In the genomic region with DNA sequence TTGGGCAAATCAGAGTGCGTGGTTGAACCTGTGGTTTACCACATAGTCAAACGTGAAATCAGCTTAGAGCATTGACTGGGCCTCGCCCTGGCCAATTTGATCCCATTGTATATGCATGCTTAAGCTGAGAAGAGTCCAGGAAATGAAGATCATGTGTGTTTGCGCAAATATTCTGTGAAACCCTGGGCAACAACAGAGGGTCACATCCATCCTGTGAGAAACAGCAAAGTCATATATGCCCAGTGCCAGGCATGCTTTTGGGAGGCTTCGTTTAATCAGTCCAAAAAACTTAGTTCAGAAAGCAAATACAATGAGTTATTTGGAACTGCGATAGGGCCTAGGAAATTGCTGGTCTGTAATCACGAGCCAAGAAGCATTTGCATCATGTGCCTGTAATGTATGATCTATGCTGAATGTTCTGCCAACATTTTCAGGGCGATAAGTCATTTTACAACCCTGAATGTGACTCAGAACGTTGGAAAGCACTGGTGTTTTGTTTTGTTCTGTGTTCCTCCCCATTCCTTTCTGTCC, we compare ENCODE assay signal across 11 cellular contexts.
DNase-seq lines count a peak whose midpoint lies in the region; ATAC-seq and TF ChIP-seq lines count a peak whose summit lies in the region.
"Had no signal": no experiment of that assay in that cellular context is flagged by ENCODE, and none has a peak within 500 bp of the region (broad histone marks: within the 10 kb centered on the region; RNA-seq: fewer than 3 reads in every experiment).

No MANE protein-coding gene starts in this region.

- H3K4me3 Mint-ChIP-seq in effector memory CD8-positive, alpha-beta T cell, result no peak overlapping the region

- intact Hi-C loops in right lobe of liver (cut with DNase I) (no loop called here), vagina (cut with DNase I) (no loop called here), thyroid gland (cut with DNase I) (no loop called here)

- DNase-seq in right lobe of liver, result no peak
- peak; percentile 34 for DNase-seq in epithelial cell of esophagus (ENCODE audit: low read depth)
- peak; percentile 10 for DNase-seq in mucosa of gallbladder (ENCODE audit: low spot score)
- peak in 1 of 2 donors; percentile 91 for DNase-seq in vagina (ENCODE audit: extremely low spot score in 2 of 2)
- DNase-seq in thyroid gland, result no peak
- DNase-seq in effector memory CD8-positive, alpha-beta T cell, result no peak
- DNase-seq: activated CD4-positive, CD25-positive, alpha-beta regulatory T cell treated with anti-CD3 and anti-CD28 coated beads, Interleukin-2, amount 50 U/mL, for 72 hours; activated gamma-delta T cell; NCI-H2081 had no signal

- H3K9ac ChIP-seq in liver (ENCODE audit: low read depth in 1 of 2, low read length in 2 of 2), result no peak overlapping the region

- H3K36me3 Mint-ChIP-seq in effector memory CD8-positive, alpha-beta T cell (ENCODE audit: insufficient read depth), result peaks cover 3% of the 10 kb centered on the region

- H3K4me1 ChIP-seq in liver (ENCODE audit: control insufficient read depth in 4 of 4, insufficient read depth in 4 of 4, low read length in 3 of 4) (no peaks in the 10 kb centered on the region), right lobe of liver (no peaks in the 10 kb centered on the region), vagina (no peaks in the 10 kb centered on the region), thyroid gland (no peaks in the 10 kb centered on the region)

- TF ChIP-seq CTCF in liver (IDR thresholded peaks at IDR 0.05; ENCODE audit: low read depth, low read length, missing input control) (no peak), right lobe of liver (IDR thresholded peaks at IDR 0.05) (no peak), epithelial cell of esophagus (IDR thresholded peaks at IDR 0.05; ENCODE audit: insufficient read depth, low read depth, low read length, missing control alignments) (no peak), vagina (IDR thresholded peaks at IDR 0.05) (no peak), thyroid gland (IDR thresholded peaks at IDR 0.05) (no peak)

- no peaks in the 10 kb centered on the region for H3K36me3 ChIP-seq in liver (ENCODE audit: control insufficient read depth in 4 of 4, insufficient read depth in 3 of 4, low read depth in 1 of 4, low read length in 3 of 4)
- H3K36me3 ChIP-seq in right lobe of liver, result no peaks in the 10 kb centered on the region
- no peaks in the 10 kb centered on the region for H3K36me3 ChIP-seq in vagina
- H3K36me3 ChIP-seq in thyroid gland, result no peaks in the 10 kb centered on the region

- no peaks in the 10 kb centered on the region for H3K4me1 Mint-ChIP-seq in effector memory CD8-positive, alpha-beta T cell (ENCODE audit: low read depth in 2 of 2)

- H3K9me3 ChIP-seq in liver (ENCODE audit: control insufficient read depth in 4 of 4, low read length in 3 of 4), result no peaks in the 10 kb centered on the region
- H3K9me3 ChIP-seq in right lobe of liver, result no peaks in the 10 kb centered on the region
- H3K9me3 ChIP-seq in vagina, result no peaks in the 10 kb centered on the region
- no peaks in the 10 kb centered on the region for H3K9me3 ChIP-seq in thyroid gland

- ATAC-seq in right lobe of liver (no peak), GM19035 (IDR thresholded peaks at IDR 0.05; ENCODE audit: unreplicated experiment) (no peak)
- ATAC-seq in effector memory CD8-positive, alpha-beta T cell (replicated peaks), result no peak

- H3K4me3 ChIP-seq in liver (ENCODE audit: low read depth in 1 of 3, low read length in 3 of 3) (no peak overlapping the region), right lobe of liver (no peak overlapping the region), epithelial cell of esophagus (ENCODE audit: low read length) (no peak overlapping the region), vagina (no peak overlapping the region), thyroid gland (replicated peaks in 1 of 3) (no peak overlapping the region)

- TF ChIP-seq RAD21 in liver (IDR thresholded peaks at IDR 0.05), result no peak

- H3K27me3 Mint-ChIP-seq in effector memory CD8-positive, alpha-beta T cell, result peaks cover 6 to 8% of the 10 kb centered on the region in 2 donors

- H3K27me3 ChIP-seq in liver (ENCODE audit: control insufficient read depth in 4 of 4, insufficient read depth in 4 of 4, low read length in 3 of 4) (no peaks in the 10 kb centered on the region), right lobe of liver (no peaks in the 10 kb centered on the region), vagina (no peaks in the 10 kb centered on the region), thyroid gland (no peaks in the 10 kb centered on the region)

- no peaks in the 10 kb centered on the region for H3K9me3 Mint-ChIP-seq in effector memory CD8-positive, alpha-beta T cell

- H3K27ac Mint-ChIP-seq in effector memory CD8-positive, alpha-beta T cell, result no peak overlapping the region

- TF ChIP-seq POLR2A in right lobe of liver (IDR thresholded peaks at IDR 0.05) (no peak), vagina (IDR thresholded peaks at IDR 0.05) (no peak), thyroid gland (IDR thresholded peaks at IDR 0.05) (no peak)

- WGBS in liver, result 69% methylated on average over 9 of the region's 9 CpGs
- WGBS in right lobe of liver (ENCODE audit: insufficient coverage, low coverage, low lambda C conversion rate, missing lambda C conversion rate), result 58% methylated on average over 7 of the region's 9 CpGs
- WGBS in thyroid gland, 2 donors, result 74 to 80% methylated on average over 9 of the region's 9 CpGs

- H3K27ac ChIP-seq in liver (ENCODE audit: low read depth in 1 of 2, low read length in 2 of 2) (no peak overlapping the region), right lobe of liver (no peak overlapping the region), vagina (peak overlapping the region; percentile 34), thyroid gland (no peak overlapping the region)

TF ChIP-seq in liver, 16 proteins besides CTCF, POLR2A, EP300 and RAD21:
- TF ChIP-seq HNF4G (IDR thresholded peaks at IDR 0.05), result no peak
- TF ChIP-seq FOXA1 (IDR thresholded peaks at IDR 0.05), result no peak
- no peak for TF ChIP-seq EGR1 (IDR thresholded peaks at IDR 0.05; ENCODE audit: low read depth in 2 of 2)
- TF ChIP-seq SP1 (IDR thresholded peaks at IDR 0.05), result peak; percentile 9

Comparison
In these comparisons a context has a peak if more than half of its experiments do, and no peak if none do; other contexts are left out.
1. DNase-seq: peak in epithelial cell of esophagus (single experiment) and mucosa of gallbladder (single experiment); none in right lobe of liver (0 of 3), thyroid gland (0 of 2) and effector memory CD8-positive, alpha-beta T cell (0 of 3).